Comparison of ENCODE assay signal across 20 cellular contexts in genomic region chr12:106436183-106436582, GRCh38.
"Had no signal": no experiment of that assay in that cellular context is flagged by ENCODE, and none has a peak within 500 bp of the region (broad histone marks: within the 10 kb centered on the region; RNA-seq: fewer than 3 reads in every experiment).

No MANE protein-coding gene starts in this region.

- H3K27me3 ChIP-seq: ovary, stomach, testis had no signal

- ATAC-seq: activated T-cell treated with anti-CD3 and anti-CD28 coated beads, Interleukin-2, amount 50 U/mL, for 72 hours; esophagus mucosa; mucosa of descending colon; sciatic nerve; T-helper 17 cell had no signal

- H3K9me3 Mint-ChIP-seq: activated naive CD4-positive, alpha-beta T cell treated with anti-CD3 and anti-CD28 coated beads, Interleukin-2, amount 50 U/mL, for 24 hours; activated T-cell treated with anti-CD3 and anti-CD28 coated beads, Interleukin-2, amount 50 U/mL, for 72 hours; brain; central memory CD8-positive, alpha-beta T cell; immature natural killer cell; naive B cell had no signal

- H3K27me3 Mint-ChIP-seq: activated naive CD4-positive, alpha-beta T cell treated with anti-CD3 and anti-CD28 coated beads, Interleukin-2, amount 50 U/mL, for 24 hours; brain; central memory CD8-positive, alpha-beta T cell; naive B cell; T-helper 17 cell had no signal

- DNase-seq: activated CD4-positive, alpha-beta T cell treated with anti-CD3 and anti-CD28 coated beads, Interleukin-2, amount 50 U/mL, for 4 hours; activated effector memory CD4-positive, alpha-beta T cell treated with anti-CD3 and anti-CD28 coated beads, Interleukin-2, amount 50 U/mL, for 16 hours; activated T-cell treated with anti-CD3 and anti-CD28 coated beads, Interleukin-2, amount 50 U/mL, for 72 hours; cortex of kidney; immature natural killer cell; mesenchymal stem cell; mucosa of descending colon; naive B cell; ovary; stimulated activated CD4-positive, alpha-beta T cell treated with anti-CD3 and anti-CD28 coated beads, Interleukin-4, amount 100 ng/mL, for 1 hour; stomach; T-helper 17 cell; testis; WERI-Rb-1 had no signal

- H3K4me3 ChIP-seq: mucosa of descending colon, ovary, smooth muscle cell, stomach, testis had no signal

- H3K4me1 Mint-ChIP-seq: activated naive CD4-positive, alpha-beta T cell treated with anti-CD3 and anti-CD28 coated beads, Interleukin-2, amount 50 U/mL, for 24 hours; brain; central memory CD8-positive, alpha-beta T cell; immature natural killer cell; naive B cell; T-helper 17 cell had no signal

- H3K4me1 ChIP-seq: stomach, testis had no signal

- H3K27ac ChIP-seq: ovary, stomach, testis, WERI-Rb-1 had no signal

- H3K4me3 Mint-ChIP-seq: activated naive CD4-positive, alpha-beta T cell treated with anti-CD3 and anti-CD28 coated beads, Interleukin-2, amount 50 U/mL, for 24 hours; activated T-cell treated with anti-CD3 and anti-CD28 coated beads, Interleukin-2, amount 50 U/mL, for 72 hours; brain; central memory CD8-positive, alpha-beta T cell; immature natural killer cell; naive B cell; T-helper 17 cell had no signal

- H3K36me3 ChIP-seq: ovary, WERI-Rb-1 had no signal

- H3K27ac Mint-ChIP-seq: activated naive CD4-positive, alpha-beta T cell treated with anti-CD3 and anti-CD28 coated beads, Interleukin-2, amount 50 U/mL, for 24 hours; activated T-cell treated with anti-CD3 and anti-CD28 coated beads, Interleukin-2, amount 50 U/mL, for 72 hours; brain; immature natural killer cell; naive B cell; T-helper 17 cell had no signal

- H3K9me3 ChIP-seq: mucosa of descending colon, ovary, stomach, testis had no signal
